Comparison of ENCODE assay signal across 21 cellular contexts in the genomic region with DNA sequence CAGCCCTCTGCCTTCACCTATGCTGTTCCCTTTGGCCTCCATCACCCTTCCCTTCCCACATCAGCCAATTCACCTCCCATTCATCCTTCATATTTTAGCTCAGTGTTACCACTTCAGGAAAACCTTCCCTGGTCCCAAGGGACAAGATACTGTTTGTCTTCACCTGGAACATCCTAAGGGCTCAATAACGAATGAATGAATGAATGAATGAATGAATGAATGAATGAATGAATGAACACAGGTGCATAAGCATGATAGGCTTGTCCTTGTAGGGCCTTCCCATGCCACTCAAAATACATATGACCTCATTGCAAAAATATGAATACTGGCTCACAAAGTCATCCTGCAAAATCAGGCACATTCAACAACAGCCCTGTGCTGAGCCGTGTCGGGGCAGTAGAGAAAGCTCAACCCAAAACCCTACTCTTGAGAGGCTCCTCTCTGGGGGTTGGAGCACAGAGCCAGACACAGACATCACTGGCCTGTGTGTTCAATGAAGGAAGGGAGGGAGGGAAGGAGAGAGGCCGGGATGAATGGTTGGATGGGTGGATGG.
"Had no signal": no experiment of that assay in that cellular context is flagged by ENCODE, and none has a peak within 500 bp of the region (broad histone marks: within the 10 kb centered on the region; RNA-seq: fewer than 3 reads in every experiment).

No MANE protein-coding gene starts in this region.

- H3K4me3 ChIP-seq: hepatocyte, lower lobe of right lung, pancreas, thoracic aorta, upper lobe of right lung had no signal

- H3K27ac ChIP-seq: ascending aorta, breast epithelium, hepatocyte, lower lobe of right lung, pancreas, thoracic aorta, upper lobe of right lung had no signal

- H3K27me3 Mint-ChIP-seq: naive thymus-derived CD8-positive, alpha-beta T cell; stimulated activated memory B cell treated with anti-CD40 and anti-IgM and Interleukin-4, amounts not matched to agents 10 μg/mL and 1 μg/mL and 100 μg/mL, for 72 hours had no signal

- H3K36me3 Mint-ChIP-seq: naive thymus-derived CD8-positive, alpha-beta T cell; stimulated activated memory B cell treated with anti-CD40 and anti-IgM and Interleukin-4, amounts not matched to agents 10 μg/mL and 1 μg/mL and 100 μg/mL, for 72 hours had no signal

- H3K27me3 ChIP-seq: ascending aorta, breast epithelium, hepatocyte, pancreas, upper lobe of right lung had no signal

- H3K36me3 ChIP-seq: ascending aorta, breast epithelium, lower lobe of right lung, pancreas, thoracic aorta, upper lobe of right lung had no signal

- ATAC-seq: activated CD4-positive, CD25-positive, alpha-beta regulatory T cell treated with anti-CD3 and anti-CD28 coated beads, Interleukin-2, amount 50 U/mL, for 24 hours; left colon; pancreas; sciatic nerve; stimulated activated memory B cell treated with anti-CD40 and anti-IgM and Interleukin-4, amounts not matched to agents 10 μg/mL and 1 μg/mL and 100 μg/mL, for 72 hours; upper lobe of right lung had no signal

- H3K9me3 Mint-ChIP-seq: naive thymus-derived CD8-positive, alpha-beta T cell; stimulated activated memory B cell treated with anti-CD40 and anti-IgM and Interleukin-4, amounts not matched to agents 10 μg/mL and 1 μg/mL and 100 μg/mL, for 72 hours had no signal

- FAIRE-seq: islet of Langerhans, pancreas had no signal

- H3K9me3 ChIP-seq: ascending aorta, breast epithelium, lower lobe of right lung, pancreas, thoracic aorta, upper lobe of right lung had no signal

- H3K4me3 Mint-ChIP-seq: stimulated activated memory B cell treated with anti-CD40 and anti-IgM and Interleukin-4, amounts not matched to agents 10 μg/mL and 1 μg/mL and 100 μg/mL, for 72 hours had no signal

- H3K4me1 ChIP-seq: breast epithelium, pancreas had no signal

- DNase-seq: activated CD8-positive, alpha-beta memory T cell treated with anti-CD3 and anti-CD28 coated beads for 24 hours; activated CD8-positive, alpha-beta memory T cell treated with anti-CD3 and anti-CD28 coated beads, Interleukin-2, amount 50 U/mL, for 48 hours; activated effector memory CD4-positive, alpha-beta T cell treated with Interleukin-2 at 50 U/mL for 16 hours; activated naive CD4-positive, alpha-beta T cell treated with anti-CD3 and anti-CD28 coated beads, Interleukin-2, amount 50 U/mL, for 16 hours; activated T-cell treated with anti-CD3 and anti-CD28 coated beads, Interleukin-2, amount 50 U/mL, for 48 hours; cerebellar nuclear complex; effector CD4-positive, alpha-beta T cell; left colon; lower lobe of right lung; naive thymus-derived CD8-positive, alpha-beta T cell; pancreas; stimulated activated CD4-positive, alpha-beta T cell treated with anti-CD3 and anti-CD28 coated beads, Interleukin-4, amount 100 ng/mL, for 4 hours; upper lobe of right lung had no signal
